In the genomic region with DNA sequence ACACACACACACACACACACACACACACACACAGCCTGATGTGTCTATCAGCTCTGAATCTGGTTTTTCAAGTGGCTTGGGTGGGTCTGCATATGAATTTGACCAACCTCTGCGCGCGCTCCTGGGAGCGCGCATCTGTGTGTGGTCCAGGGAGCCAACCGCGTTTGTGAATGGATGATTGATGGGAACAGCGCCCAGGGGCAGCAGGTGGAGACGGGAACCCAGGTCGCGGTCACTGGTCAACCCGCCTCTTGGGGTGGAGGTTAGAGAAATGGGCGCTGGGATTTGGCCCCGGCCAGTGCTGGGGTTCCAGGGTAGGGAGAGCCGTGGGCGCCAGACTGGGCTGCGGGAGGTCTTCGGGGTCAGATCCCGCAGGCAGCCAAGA, we compare ENCODE assay signal across 1 cellular context.
TF ChIP-seq lines count a peak whose summit lies in the region.

No MANE protein-coding gene starts in this region.

TF ChIP-seq in H1, 55 proteins besides CTCF, POLR2A, EP300 and RAD21:
- TF ChIP-seq YY1 (IDR thresholded peaks at IDR 0.05; ENCODE audit: low read depth, low read length) (no peak), GABPA (IDR thresholded peaks at IDR 0.05; ENCODE audit: borderline replicate concordance, insufficient read depth, low read length) (no peak), TEAD4 (IDR thresholded peaks at IDR 0.05; ENCODE audit: low read depth, low read length) (no peak), HDAC6 (IDR thresholded peaks at IDR 0.05; ENCODE audit: low read depth, low read length) (no peak), PHF8 (conservative IDR thresholded peaks at IDR 0.05; ENCODE audit: low read depth, low read length) (no peak), HDAC2 (IDR thresholded peaks at IDR 0.05; ENCODE audit: borderline replicate concordance in 1 of 2, low read depth in 2 of 2, low read length in 2 of 2) (no peak), BCL11A (IDR thresholded peaks at IDR 0.05; ENCODE audit: low read depth in 2 of 2, low read length in 2 of 2) (no peak), SRF (IDR thresholded peaks at IDR 0.05; ENCODE audit: low read depth, low read length) (no peak), KDM4A (IDR thresholded peaks at IDR 0.05; ENCODE audit: low read depth, low read length, severe bottlenecking) (no peak), POLR2AphosphoS5 (IDR thresholded peaks at IDR 0.05; ENCODE audit: low read depth, low read length) (no peak), SP4 (IDR thresholded peaks at IDR 0.05; ENCODE audit: low read length) (no peak), RFX5 (IDR thresholded peaks at IDR 0.05; ENCODE audit: borderline replicate concordance, low read depth, low read length) (no peak)
- TF ChIP-seq, protein P1, sequence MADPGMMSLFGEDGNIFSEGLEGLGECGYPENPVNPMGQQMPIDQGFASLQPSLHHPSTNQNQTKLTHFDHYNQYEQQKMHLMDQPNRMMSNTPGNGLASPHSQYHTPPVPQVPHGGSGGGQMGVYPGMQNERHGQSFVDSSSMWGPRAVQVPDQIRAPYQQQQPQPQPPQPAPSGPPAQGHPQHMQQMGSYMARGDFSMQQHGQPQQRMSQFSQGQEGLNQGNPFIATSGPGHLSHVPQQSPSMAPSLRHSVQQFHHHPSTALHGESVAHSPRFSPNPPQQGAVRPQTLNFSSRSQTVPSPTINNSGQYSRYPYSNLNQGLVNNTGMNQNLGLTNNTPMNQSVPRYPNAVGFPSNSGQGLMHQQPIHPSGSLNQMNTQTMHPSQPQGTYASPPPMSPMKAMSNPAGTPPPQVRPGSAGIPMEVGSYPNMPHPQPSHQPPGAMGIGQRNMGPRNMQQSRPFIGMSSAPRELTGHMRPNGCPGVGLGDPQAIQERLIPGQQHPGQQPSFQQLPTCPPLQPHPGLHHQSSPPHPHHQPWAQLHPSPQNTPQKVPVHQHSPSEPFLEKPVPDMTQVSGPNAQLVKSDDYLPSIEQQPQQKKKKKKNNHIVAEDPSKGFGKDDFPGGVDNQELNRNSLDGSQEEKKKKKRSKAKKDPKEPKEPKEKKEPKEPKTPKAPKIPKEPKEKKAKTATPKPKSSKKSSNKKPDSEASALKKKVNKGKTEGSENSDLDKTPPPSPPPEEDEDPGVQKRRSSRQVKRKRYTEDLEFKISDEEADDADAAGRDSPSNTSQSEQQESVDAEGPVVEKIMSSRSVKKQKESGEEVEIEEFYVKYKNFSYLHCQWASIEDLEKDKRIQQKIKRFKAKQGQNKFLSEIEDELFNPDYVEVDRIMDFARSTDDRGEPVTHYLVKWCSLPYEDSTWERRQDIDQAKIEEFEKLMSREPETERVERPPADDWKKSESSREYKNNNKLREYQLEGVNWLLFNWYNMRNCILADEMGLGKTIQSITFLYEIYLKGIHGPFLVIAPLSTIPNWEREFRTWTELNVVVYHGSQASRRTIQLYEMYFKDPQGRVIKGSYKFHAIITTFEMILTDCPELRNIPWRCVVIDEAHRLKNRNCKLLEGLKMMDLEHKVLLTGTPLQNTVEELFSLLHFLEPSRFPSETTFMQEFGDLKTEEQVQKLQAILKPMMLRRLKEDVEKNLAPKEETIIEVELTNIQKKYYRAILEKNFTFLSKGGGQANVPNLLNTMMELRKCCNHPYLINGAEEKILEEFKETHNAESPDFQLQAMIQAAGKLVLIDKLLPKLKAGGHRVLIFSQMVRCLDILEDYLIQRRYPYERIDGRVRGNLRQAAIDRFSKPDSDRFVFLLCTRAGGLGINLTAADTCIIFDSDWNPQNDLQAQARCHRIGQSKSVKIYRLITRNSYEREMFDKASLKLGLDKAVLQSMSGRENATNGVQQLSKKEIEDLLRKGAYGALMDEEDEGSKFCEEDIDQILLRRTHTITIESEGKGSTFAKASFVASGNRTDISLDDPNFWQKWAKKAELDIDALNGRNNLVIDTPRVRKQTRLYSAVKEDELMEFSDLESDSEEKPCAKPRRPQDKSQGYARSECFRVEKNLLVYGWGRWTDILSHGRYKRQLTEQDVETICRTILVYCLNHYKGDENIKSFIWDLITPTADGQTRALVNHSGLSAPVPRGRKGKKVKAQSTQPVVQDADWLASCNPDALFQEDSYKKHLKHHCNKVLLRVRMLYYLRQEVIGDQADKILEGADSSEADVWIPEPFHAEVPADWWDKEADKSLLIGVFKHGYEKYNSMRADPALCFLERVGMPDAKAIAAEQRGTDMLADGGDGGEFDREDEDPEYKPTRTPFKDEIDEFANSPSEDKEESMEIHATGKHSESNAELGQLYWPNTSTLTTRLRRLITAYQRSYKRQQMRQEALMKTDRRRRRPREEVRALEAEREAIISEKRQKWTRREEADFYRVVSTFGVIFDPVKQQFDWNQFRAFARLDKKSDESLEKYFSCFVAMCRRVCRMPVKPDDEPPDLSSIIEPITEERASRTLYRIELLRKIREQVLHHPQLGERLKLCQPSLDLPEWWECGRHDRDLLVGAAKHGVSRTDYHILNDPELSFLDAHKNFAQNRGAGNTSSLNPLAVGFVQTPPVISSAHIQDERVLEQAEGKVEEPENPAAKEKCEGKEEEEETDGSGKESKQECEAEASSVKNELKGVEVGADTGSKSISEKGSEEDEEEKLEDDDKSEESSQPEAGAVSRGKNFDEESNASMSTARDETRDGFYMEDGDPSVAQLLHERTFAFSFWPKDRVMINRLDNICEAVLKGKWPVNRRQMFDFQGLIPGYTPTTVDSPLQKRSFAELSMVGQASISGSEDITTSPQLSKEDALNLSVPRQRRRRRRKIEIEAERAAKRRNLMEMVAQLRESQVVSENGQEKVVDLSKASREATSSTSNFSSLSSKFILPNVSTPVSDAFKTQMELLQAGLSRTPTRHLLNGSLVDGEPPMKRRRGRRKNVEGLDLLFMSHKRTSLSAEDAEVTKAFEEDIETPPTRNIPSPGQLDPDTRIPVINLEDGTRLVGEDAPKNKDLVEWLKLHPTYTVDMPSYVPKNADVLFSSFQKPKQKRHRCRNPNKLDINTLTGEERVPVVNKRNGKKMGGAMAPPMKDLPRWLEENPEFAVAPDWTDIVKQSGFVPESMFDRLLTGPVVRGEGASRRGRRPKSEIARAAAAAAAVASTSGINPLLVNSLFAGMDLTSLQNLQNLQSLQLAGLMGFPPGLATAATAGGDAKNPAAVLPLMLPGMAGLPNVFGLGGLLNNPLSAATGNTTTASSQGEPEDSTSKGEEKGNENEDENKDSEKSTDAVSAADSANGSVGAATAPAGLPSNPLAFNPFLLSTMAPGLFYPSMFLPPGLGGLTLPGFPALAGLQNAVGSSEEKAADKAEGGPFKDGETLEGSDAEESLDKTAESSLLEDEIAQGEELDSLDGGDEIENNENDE (IDR thresholded peaks at IDR 0.05; ENCODE audit: insufficient replicate concordance, low read length): no peak
